In genomic region chr3:57100046-57100695, GRCh38 we compare ENCODE assay signal across 8 cellular contexts. TPM values are rescaled to one million over a fixed set of nuclear protein-coding genes. Genes with fewer than 3 reads are reported as not detected.
DNase-seq lines count a peak whose midpoint lies in the region; ATAC-seq, FAIRE-seq and TF ChIP-seq lines count a peak whose summit lies in the region.

No MANE protein-coding gene starts in this region.

- no peak overlapping the region for H3K4me3 ChIP-seq in pancreas

- in situ Hi-C loops in SK-MEL-5 (cut with HindIII; ENCODE audit: low pct_unique_long_range_greater_than_20kb, low sequenced_read_pairs) = no loop called here

- peak; percentile 74 to 89 (median 82) for TF ChIP-seq CTCF in pancreas (IDR thresholded peaks at IDR 0.05)

- no peaks in the 10 kb centered on the region for H3K4me1 ChIP-seq in pancreas

- H3K27ac ChIP-seq in pancreas = no peak overlapping the region

- DNase-seq in SIG-M5 treated with dmso at 0.1 percent for 504 hours (lab: John Stamatoyannopoulos, UW; ENCODE audit: unreplicated experiment) (peak; percentile 77), SIG-M5 (lab: John Stamatoyannopoulos, UW) (no peak), Kasumi-1 (lab: John Stamatoyannopoulos, UW) (peak; percentile 89 to 90), SK-MEL-5 (ENCODE audit: low read depth, low spot score) (peak; percentile 85), germinal center (ENCODE audit: low spot score) (peak; percentile 64), pancreas (peak in 4 of 6 donors; percentile 40 to 78 (median 46))
- DNase-seq in activated gamma-delta T cell treated with anti-CD3 and anti-CD28 coated beads, Interleukin-2, amount 50 U/mL, for 16 hours (ENCODE audit: low read depth) = peak; percentile 31

- FAIRE-seq in pancreas (lab: Jason Lieb, UNC) = peak; percentile 84

- no peaks in the 10 kb centered on the region for H3K36me3 ChIP-seq in pancreas

- no peaks in the 10 kb centered on the region for H3K27me3 ChIP-seq in pancreas

- ATAC-seq in pancreas (peak; percentile 80 to 99 (median 94)), HG02852 (IDR thresholded peaks at IDR 0.05; ENCODE audit: unreplicated experiment) (no peak)

- H3K9me3 ChIP-seq in pancreas = no peaks in the 10 kb centered on the region

- intact Hi-C loops in pancreas (cut with DNase I) = loop anchor here in 1 of 3 donors (10.0 kb wide), 1 partner anchor 125 kb away; the partner anchor contains the start of gene APPL1

- WGBS in pancreas, 2 donors = 9 to 10% methylated on average over 7 of the region's 7 CpGs

RNA-seq across cellular contexts. Expression of gene SPATA12, which starts 39.7 kb away (rescaled TPM):
- total RNA-seq in SK-MEL-5 (2014; rRNA removed; shearing (Covaris generic)) = 0.42 and 0.69 TPM in 2 replicates
- 0.93 and 1.5 TPM in 2 replicates for polyA plus RNA-seq in SK-MEL-5 (2015; cell fraction: cytosol; rRNA removed)
- polyA plus RNA-seq in SK-MEL-5 (2015; cell fraction: nucleus; rRNA removed) = 0.42 and 1.5 TPM in 2 replicates
- under 1 TPM in 2 of 6 donors, not detected in 4; 0.06 to 0.12 TPM for total RNA-seq in pancreas
- polyA plus RNA-seq in pancreas = not detected
